In genomic region chr18:78711971-78712370, GRCh38 we compare ENCODE assay signal across 30 cellular contexts.
"Had no signal": no experiment of that assay in that cellular context is flagged by ENCODE, and none has a peak within 500 bp of the region (broad histone marks: within the 10 kb centered on the region; RNA-seq: fewer than 3 reads in every experiment).

No MANE protein-coding gene starts in this region.

- H3K27ac ChIP-seq: adrenal gland, ascending aorta, body of pancreas, brain microvascular endothelial cell, breast epithelium, cardiac muscle cell had no signal

- DNase-seq: activated gamma-delta T cell; activated gamma-delta T cell treated with Interleukin-2 at 50 U/mL for 16 hours; activated naive CD4-positive, alpha-beta T cell; activated naive CD4-positive, alpha-beta T cell treated with anti-CD3 and anti-CD28 coated beads for 36 hours; activated naive CD4-positive, alpha-beta T cell treated with anti-CD3 and anti-CD28 coated beads, Interleukin-2, amount 10 ng/mL, durations not matched to agents 7 days and 5 days; activated naive CD4-positive, alpha-beta T cell treated with anti-CD3 and anti-CD28 coated beads, Interleukin-2, amount 50 U/mL, for 16 hours; activated naive CD4-positive, alpha-beta T cell treated with Interleukin-2 at 50 U/mL for 16 hours; activated naive CD8-positive, alpha-beta T cell treated with anti-CD3 and anti-CD28 coated beads for 36 hours; activated naive CD8-positive, alpha-beta T cell treated with anti-CD3 and anti-CD28 coated beads, Interleukin-2, amount 10 ng/mL, durations not matched to agents 7 days and 5 days; activated naive CD8-positive, alpha-beta T cell treated with anti-CD3 and anti-CD28 coated beads, Interleukin-2, amount 50 U/mL, for 24 hours; activated T-cell treated with anti-CD3 and anti-CD28 coated beads for 4 hours; activated T-cell treated with anti-CD3 and anti-CD28 coated beads, Interleukin-2, amount 50 U/mL, for 1 hour; activated T-cell treated with anti-CD3 and anti-CD28 coated beads, Interleukin-2, amount 50 U/mL, for 24 hours; activated T-cell treated with anti-CD3 and anti-CD28 coated beads, Interleukin-2, amount 50 U/mL, for 4 hours; activated T-cell treated with anti-CD3 and anti-CD28 coated beads, Interleukin-2, amount 50 U/mL, for 48 hours; activated T-cell treated with anti-CD3 and anti-CD28 coated beads, Interleukin-2, amount 50 U/mL, for 72 hours; adrenal gland; amniotic stem cell; amygdala; anterior cingulate cortex; body of pancreas; brain microvascular endothelial cell; caudate nucleus; central memory CD4-positive, alpha-beta T cell; cerebellar nuclear complex had no signal

- H3K4me3 ChIP-seq: adrenal gland, ascending aorta, body of pancreas, breast epithelium, cardiac muscle cell had no signal

- H3K4me1 ChIP-seq: adrenal gland, ascending aorta, body of pancreas, breast epithelium had no signal

- H3K27me3 ChIP-seq: adrenal gland, ascending aorta, body of pancreas, brain microvascular endothelial cell, cardiac muscle cell had no signal

- H3K36me3 ChIP-seq: adrenal gland, ascending aorta, brain microvascular endothelial cell, breast epithelium, cardiac muscle cell had no signal

- ATAC-seq: activated naive CD4-positive, alpha-beta T cell treated with anti-CD3 and anti-CD28 coated beads, Interleukin-2, amount 50 U/mL, for 72 hours; activated naive CD8-positive, alpha-beta T cell treated with anti-CD3 and anti-CD28 coated beads, Interleukin-2, amount 50 U/mL, for 24 hours; activated T-cell treated with anti-CD3 and anti-CD28 coated beads, Interleukin-2, amount 50 U/mL, for 4 hours; activated T-cell treated with anti-CD3 and anti-CD28 coated beads, Interleukin-2, amount 50 U/mL, for 72 hours; activated T-helper 17 cell treated with anti-CD3 and anti-CD28 coated beads, Interleukin-2, amount 50 U/mL, for 72 hours; body of pancreas had no signal

- H3K9me3 ChIP-seq: body of pancreas had no signal
